ENCODE assay signal across 21 cellular contexts in genomic region chr1:230816018-230816417, GRCh38. TPM values are rescaled to one million over a fixed set of nuclear protein-coding genes. Genes with fewer than 3 reads are reported as not detected.
DNase-seq lines count a peak whose midpoint lies in the region; ATAC-seq and TF ChIP-seq lines count a peak whose summit lies in the region.
"Had no signal": no experiment of that assay in that cellular context is flagged by ENCODE, and none has a peak within 500 bp of the region (broad histone marks: within the 10 kb centered on the region; RNA-seq: fewer than 3 reads in every experiment).

No MANE protein-coding gene starts in this region.

- DNase-seq in right atrium auricular region (ENCODE audit: low spot score) = peak; percentile 32
- DNase-seq in right cardiac atrium = no peak
- DNase-seq in esophagus muscularis mucosa (ENCODE audit: extremely low spot score) = peak; percentile 64
- peak in 1 of 49 donors; percentile 13 for DNase-seq in substantia nigra (lab: John Stamatoyannopoulos, UW)
- no peak for DNase-seq in NCI-H187 (lab: John Stamatoyannopoulos, UW)
- DNase-seq in activated CD4-positive, alpha-beta T cell treated with anti-CD3 and anti-CD28 coated beads, Interleukin-2, amount 50 U/mL, for 48 hours = no peak
- DNase-seq: CD4-positive, CD25-positive, alpha-beta regulatory T cell; DMS79; KBM-7; MM.1S; NCI-H1048; NCI-H1417 treated with DMSO at 0.1 percent for 48 hours; NCI-H1930; NCI-H524 treated with DMSO at 0.1 percent for 48 hours had no signal

- intact Hi-C loops in right cardiac atrium (cut with DNase I) (no loop called here), esophagus muscularis mucosa (cut with DNase I) (no loop called here)

- no peaks in the 10 kb centered on the region for H3K36me3 ChIP-seq in right atrium auricular region
- no peaks in the 10 kb centered on the region for H3K36me3 ChIP-seq in esophagus muscularis mucosa
- H3K36me3 ChIP-seq: HAP-1, SJSA1 had no signal

- H3K4me1 ChIP-seq in right atrium auricular region (peaks cover 0 to 8% of the 10 kb centered on the region in 2 donors), right cardiac atrium (ENCODE audit: control insufficient read depth, insufficient read depth, low read length) (peaks cover 9% of the 10 kb centered on the region), esophagus muscularis mucosa (peaks cover 0 to 5% (median 0%) of the 10 kb centered on the region in 4 donors)
- H3K4me1 ChIP-seq: A549, SJSA1 had no signal

- TF ChIP-seq EP300 in esophagus muscularis mucosa (IDR thresholded peaks at IDR 0.05) = no peak

- H3K4me3 ChIP-seq in right atrium auricular region (no peak overlapping the region), right cardiac atrium (ENCODE audit: low read length) (no peak overlapping the region), esophagus muscularis mucosa (no peak overlapping the region)
- H3K4me3 ChIP-seq: A549, GM23338, HAP-1, SJSA1 had no signal

- no peak for TF ChIP-seq POLR2A in esophagus muscularis mucosa (IDR thresholded peaks at IDR 0.05; ENCODE audit: low read depth)

- H3K27me3 ChIP-seq in right atrium auricular region = no peaks in the 10 kb centered on the region
- H3K27me3 ChIP-seq in right cardiac atrium (ENCODE audit: control insufficient read depth, insufficient read depth) = no peaks in the 10 kb centered on the region
- no peaks in the 10 kb centered on the region for H3K27me3 ChIP-seq in esophagus muscularis mucosa
- H3K27me3 ChIP-seq: SJSA1 had no signal

- H3K9me3 ChIP-seq in right atrium auricular region = peaks cover 0 to 9% of the 10 kb centered on the region in 2 donors
- H3K9me3 ChIP-seq in right cardiac atrium (ENCODE audit: control insufficient read depth, low read length) = no peaks in the 10 kb centered on the region
- H3K9me3 ChIP-seq in esophagus muscularis mucosa = peaks cover 0 to 11% (median 5%) of the 10 kb centered on the region in 4 donors

- H3K27ac ChIP-seq in right atrium auricular region (no peak overlapping the region), right cardiac atrium (ENCODE audit: low read length) (no peak overlapping the region), esophagus muscularis mucosa (replicated peaks in 1 of 4) (no peak overlapping the region), substantia nigra (ENCODE audit: low read depth, low read length, poor library complexity, severe bottlenecking) (peak overlapping the region; percentile 13)
- H3K27ac ChIP-seq: A549, HL-60, SJSA1 had no signal

- ATAC-seq in right cardiac atrium (no peak), GM18868 (IDR thresholded peaks at IDR 0.05; ENCODE audit: unreplicated experiment) (no peak)
- ATAC-seq: A549, GM23338, HepG2 had no signal

- no peak for TF ChIP-seq CTCF in right atrium auricular region (IDR thresholded peaks at IDR 0.05)
- no peak for TF ChIP-seq CTCF in esophagus muscularis mucosa (IDR thresholded peaks at IDR 0.05)

RNA-seq across cellular contexts. Expression of gene C1orf198, which starts 52.3 kb away (rescaled TPM):
- total RNA-seq in right atrium auricular region (100 to 1,000 TPM in 1 of 2 donors, 10 to 100 TPM in 1; 86.1 to 115 TPM), right cardiac atrium (10 to 100 TPM; 48.0 to 69.9 (median 56.2) TPM), esophagus muscularis mucosa (100 to 1,000 TPM in 3 of 4 donors, 10 to 100 TPM in 1; 95.6 to 214 (median 140) TPM)
- polyA plus RNA-seq in right cardiac atrium = 36.1 TPM

Comparison
In these comparisons a context has a peak if more than half of its experiments do, and no peak if none do; other contexts are left out.
1. DNase-seq: peak in right atrium auricular region (single experiment) and esophagus muscularis mucosa (single experiment); none in right cardiac atrium (0 of 3), NCI-H187 (0 of 2) and activated CD4-positive, alpha-beta T cell treated with anti-CD3 and anti-CD28 coated beads, Interleukin-2, amount 50 U/mL, for 48 hours (0 of 2).